8 cellular contexts compared by ENCODE assay signal in the genomic region with DNA sequence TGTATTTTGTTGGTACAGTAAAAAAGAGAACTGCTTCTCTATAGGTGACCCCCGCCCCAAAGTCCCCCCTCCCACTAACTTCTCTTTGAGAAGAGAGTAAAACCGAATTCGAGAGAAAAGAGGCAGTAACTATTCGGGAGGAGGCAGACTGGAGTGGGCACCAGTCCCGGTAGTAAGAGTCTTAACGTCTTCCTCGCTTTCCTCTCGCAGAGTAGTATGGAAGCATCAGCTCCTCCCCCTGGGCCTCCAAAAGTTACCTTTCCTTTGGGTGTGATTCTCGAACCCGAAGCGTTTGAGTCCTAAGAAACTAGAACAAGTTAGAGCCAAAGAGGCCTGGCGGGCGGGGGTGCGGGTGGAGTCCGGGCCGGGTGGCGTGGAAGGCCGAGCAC. TPM values are rescaled to one million over a fixed set of nuclear protein-coding genes. Genes with fewer than 3 reads are reported as not detected.
DNase-seq lines count a peak whose midpoint lies in the region; ATAC-seq, FAIRE-seq and TF ChIP-seq lines count a peak whose summit lies in the region.

No MANE protein-coding gene starts in this region.

- peak overlapping the region; percentile 88 for H3K4me3 ChIP-seq in A549
- peak overlapping the region; percentile 97 for H3K4me3 ChIP-seq in adipocyte (ENCODE audit: low read length)
- peak overlapping the region; percentile 87 to 94 (median 90) for H3K4me3 ChIP-seq in keratinocyte (ENCODE audit: control insufficient read depth in 2 of 3, extremely low read depth in 1 of 3, insufficient read depth in 2 of 3, low read depth in 1 of 3, low read length in 3 of 3)

- no peaks in the 10 kb centered on the region for H3K9me1 ChIP-seq in keratinocyte (ENCODE audit: control insufficient read depth, extremely low read depth, insufficient read depth, low read length)

- POLR2A ChIA-PET in A549 (lab: Yijun Ruan, JAX), result interaction anchor here (1.1 to 1.7 kb wide), 3 partner anchors 8 to 90 kb away, joined by 3 to 6 read pairs (median 5); a partner anchor contains a TSS

- no peaks in the 10 kb centered on the region for H3K27me3 ChIP-seq in H9 (ENCODE audit: insufficient read depth, low read length)
- H3K27me3 ChIP-seq in adipocyte (replicated peaks; ENCODE audit: control insufficient read depth, insufficient read depth, low read length), result no peaks in the 10 kb centered on the region
- H3K27me3 ChIP-seq in keratinocyte (ENCODE audit: control insufficient read depth, extremely low read depth, insufficient read depth, low read length), result no peaks in the 10 kb centered on the region

- H3K9ac ChIP-seq in H9 (ENCODE audit: extremely low read depth, insufficient read length, low read length) (peak overlapping the region; percentile 64), adipocyte (ENCODE audit: low read length) (peak overlapping the region; percentile 98), keratinocyte (ENCODE audit: control insufficient read depth, extremely low read depth, insufficient read depth, low read length) (peak overlapping the region; percentile 96)

- H3K4me1 ChIP-seq in A549 (peaks cover 12% of the 10 kb centered on the region; the same call in 1 of the 3 replicates), H9 (ENCODE audit: insufficient read depth, low read length) (no peaks in the 10 kb centered on the region), adipocyte (ENCODE audit: control insufficient read depth, insufficient read depth, low read length) (peaks cover 21% of the 10 kb centered on the region), keratinocyte (ENCODE audit: control insufficient read depth, extremely low read depth, insufficient read depth, low read length) (peaks cover 70% of the 10 kb centered on the region)

- peak overlapping the region; percentile 84 to 94 for H3K4me3 Mint-ChIP-seq in H9
- H3K4me3 Mint-ChIP-seq in stimulated activated naive B cell treated with anti-CD40 and anti-IgM and Interleukin-4, amounts not matched to agents 10 μg/mL and 1 μg/mL and 100 μg/mL, for 72 hours, result peak overlapping the region; percentile 87

- H2AK5ac ChIP-seq in H9 (ENCODE audit: insufficient read length, low read length), result no peak overlapping the region

- H3K9me3 ChIP-seq in A549, result no peaks in the 10 kb centered on the region
- no peaks in the 10 kb centered on the region for H3K9me3 ChIP-seq in H9 (ENCODE audit: control insufficient read depth, low read depth, low read length)
- H3K9me3 ChIP-seq in adipocyte (ENCODE audit: control insufficient read depth, low read length), result no peaks in the 10 kb centered on the region
- H3K9me3 ChIP-seq in keratinocyte (ENCODE audit: control insufficient read depth, low read depth, low read length), result no peaks in the 10 kb centered on the region

- peak overlapping the region; percentile 60; the same call in 1 of the 2 replicates for H3K14ac ChIP-seq in H9 (ENCODE audit: insufficient read depth, low read length)

- no peak overlapping the region for H2BK20ac ChIP-seq in H9 (ENCODE audit: low read depth, low read length, poor library complexity, severe bottlenecking)

- no peaks in the 10 kb centered on the region; a peak in 1 of 7 replicates for H3K36me3 Mint-ChIP-seq in H9 (ENCODE audit: insufficient read depth in 1 of 3, low read depth in 3 of 3)
- H3K36me3 Mint-ChIP-seq in stimulated activated naive B cell treated with anti-CD40 and anti-IgM and Interleukin-4, amounts not matched to agents 10 μg/mL and 1 μg/mL and 100 μg/mL, for 72 hours, result peaks cover 0 to 2% of the 10 kb centered on the region in 2 donors

- H3K4ac ChIP-seq in H9 (ENCODE audit: low read depth, low read length), result no peak overlapping the region

- H3K23me2 ChIP-seq in H9 (ENCODE audit: insufficient read length, low read depth, low read length, poor library complexity, severe bottlenecking), result peaks cover 7% of the 10 kb centered on the region

- H4K91ac ChIP-seq in H9 (ENCODE audit: insufficient read length, low read depth, low read length), result no peak overlapping the region

- DNase-seq in A549 (ENCODE audit: low read depth in 1 of 2, low spot score in 1 of 2) (peak; percentile 31 to 41), H9 (no peak), adipocyte (ENCODE audit: low read depth) (no peak), keratinocyte (ENCODE audit: low read depth, low spot score) (no peak), COLO829 (ENCODE audit: low spot score) (no peak), H4 (ENCODE audit: low spot score) (no peak), globus pallidus (ENCODE audit: low spot score) (no peak)
- DNase-seq in stimulated activated naive B cell treated with anti-CD40 and anti-IgM and Interleukin-4, amounts not matched to agents 10 μg/mL and 1 μg/mL and 100 μg/mL, for 72 hours, result no peak

- H3K4me1 Mint-ChIP-seq in H9, result peaks cover 10 to 16% of the 10 kb centered on the region in 2 experiments
- peaks cover 8 to 21% of the 10 kb centered on the region in 2 donors for H3K4me1 Mint-ChIP-seq in stimulated activated naive B cell treated with anti-CD40 and anti-IgM and Interleukin-4, amounts not matched to agents 10 μg/mL and 1 μg/mL and 100 μg/mL, for 72 hours

- H4K5ac ChIP-seq in H9 (ENCODE audit: insufficient read length, low read depth, low read length), result no peak overlapping the region

- no peak for TF ChIP-seq EP300 in A549 (IDR thresholded peaks at IDR 0.05)

- no peak for FAIRE-seq in A549 (lab: Jason Lieb, UNC)
- no peak for FAIRE-seq in keratinocyte (lab: Jason Lieb, UNC)

- H3K4me2 ChIP-seq in A549, result peak overlapping the region; percentile 67
- H3K4me2 ChIP-seq in H9 (ENCODE audit: insufficient read depth, insufficient read length, low read length), result peak overlapping the region; percentile 69
- peak overlapping the region; percentile 99 for H3K4me2 ChIP-seq in keratinocyte (ENCODE audit: control insufficient read depth, extremely low read depth, insufficient read depth, low read depth, low read length)

- H3K36me3 ChIP-seq in adipocyte (ENCODE audit: control insufficient read depth, insufficient read depth, low read length, severe bottlenecking) (peaks cover under 1% of the 10 kb centered on the region), keratinocyte (ENCODE audit: control insufficient read depth in 2 of 2, extremely low read depth in 1 of 2, insufficient read depth in 2 of 2, low read length in 2 of 2) (peaks cover 0 to 6% of the 10 kb centered on the region in 2 experiments)

- no peak overlapping the region for H3K56ac ChIP-seq in H9 (ENCODE audit: insufficient read length, low read depth, low read length)

- H3T11ph ChIP-seq in H9 (ENCODE audit: low read length), result no peak overlapping the region

- no peak overlapping the region for H4K8ac ChIP-seq in H9 (replicated peaks; ENCODE audit: insufficient read length, low read depth, low read length)

- H2BK15ac ChIP-seq in H9 (ENCODE audit: low read depth, low read length), result no peak overlapping the region

- H3K27me3 Mint-ChIP-seq in H9 (ENCODE audit: low read depth), result no peaks in the 10 kb centered on the region; the same call in 1 of the 2 replicates
- no peaks in the 10 kb centered on the region for H3K27me3 Mint-ChIP-seq in stimulated activated naive B cell treated with anti-CD40 and anti-IgM and Interleukin-4, amounts not matched to agents 10 μg/mL and 1 μg/mL and 100 μg/mL, for 72 hours

- no peaks in the 10 kb centered on the region for H3K79me1 ChIP-seq in H9 (ENCODE audit: insufficient read depth, low read depth, low read length, poor library complexity, severe bottlenecking)

- no peak overlapping the region for H2BK120ac ChIP-seq in H9 (ENCODE audit: low read depth, low read length, poor library complexity, severe bottlenecking)

- H3K79me2 ChIP-seq in H9 (ENCODE audit: insufficient read depth, low read length) (peaks cover 7% of the 10 kb centered on the region; the same call in 1 of the 2 replicates), keratinocyte (ENCODE audit: control insufficient read depth, insufficient read depth, low read length) (peaks cover 47% of the 10 kb centered on the region)

- H3K27ac ChIP-seq in A549, result peak overlapping the region; percentile 88 to 98
- H3K27ac ChIP-seq in H9 (ENCODE audit: insufficient read length, low read depth, low read length), result no peak overlapping the region
- peak overlapping the region; percentile 98 for H3K27ac ChIP-seq in keratinocyte (ENCODE audit: control insufficient read depth, insufficient read depth, low read length)

- no peaks in the 10 kb centered on the region for H3K9me3 Mint-ChIP-seq in H9
- H3K9me3 Mint-ChIP-seq in stimulated activated naive B cell treated with anti-CD40 and anti-IgM and Interleukin-4, amounts not matched to agents 10 μg/mL and 1 μg/mL and 100 μg/mL, for 72 hours, result no peaks in the 10 kb centered on the region

- TF ChIP-seq POLR2A in A549 (IDR thresholded peaks at IDR 0.05; ENCODE audit: low read length), result no peak

- WGBS in A549 (ENCODE audit: missing lambda C conversion rate), result 2% methylated on average over 15 of the region's 18 CpGs
- WGBS in H9 (ENCODE audit: extremely low coverage, insufficient read length, low lambda C conversion rate), result no CpG with 5 or more reads among the region's 18 CpGs

- H2BK12ac ChIP-seq in H9 (ENCODE audit: insufficient read length, low read depth, low read length), result no peak overlapping the region

- no peak for TF ChIP-seq CTCF in A549 (IDR thresholded peaks at IDR 0.05)
- TF ChIP-seq CTCF in H9 (conservative IDR thresholded peaks at IDR 0.05), result no peak
- no peak for TF ChIP-seq CTCF in keratinocyte (optimal IDR thresholded peaks at IDR 0.05 in 1 of 3, IDR thresholded peaks at IDR 0.05 in 1 of 3, conservative IDR thresholded peaks at IDR 0.05 in 1 of 3; ENCODE audit: extremely low read depth in 1 of 3, insufficient read depth in 2 of 3, low read length in 3 of 3)

- no peaks in the 10 kb centered on the region for H4K20me1 ChIP-seq in H9 (ENCODE audit: control insufficient read depth, insufficient read depth, insufficient read length)
- no peaks in the 10 kb centered on the region for H4K20me1 ChIP-seq in keratinocyte (ENCODE audit: control insufficient read depth, extremely low read depth, insufficient read depth, low read length)

- H2AFZ ChIP-seq in H9 (ENCODE audit: low read length), result peak overlapping the region; percentile 11
- H2AFZ ChIP-seq in keratinocyte (ENCODE audit: control insufficient read depth, low read length), result peak overlapping the region; percentile 65

- no peak overlapping the region for H2BK5ac ChIP-seq in H9 (ENCODE audit: insufficient read length, low read length)

- H3K23ac ChIP-seq in H9 (ENCODE audit: insufficient read length, low read depth, low read length), result no peak overlapping the region

- ATAC-seq in A549, result peak; percentile 57 to 61
- ATAC-seq in stimulated activated naive B cell treated with anti-CD40 and anti-IgM and Interleukin-4, amounts not matched to agents 10 μg/mL and 1 μg/mL and 100 μg/mL, for 72 hours (replicated peaks), result peak; percentile 49 to 54

- CTCF ChIA-PET in A549 (lab: Yijun Ruan, JAX), result interaction anchor here (1.3 to 2.0 kb wide), 2 partner anchors 83 to 102 kb away, joined by 5 to 6 read pairs; no protein-coding TSS in a partner anchor

- peak overlapping the region; percentile 94 to 98 (median 95) for H3K27ac Mint-ChIP-seq in H9
- H3K27ac Mint-ChIP-seq in stimulated activated naive B cell treated with anti-CD40 and anti-IgM and Interleukin-4, amounts not matched to agents 10 μg/mL and 1 μg/mL and 100 μg/mL, for 72 hours, result peak overlapping the region; percentile 88

- H3K18ac ChIP-seq in H9 (ENCODE audit: insufficient read length, low read depth, low read length), result peak overlapping the region; percentile 79

- dilution Hi-C loops in keratinocyte (cut with MboI; ENCODE audit: extremely low pct_ligation_motif_present, low sequenced_read_pairs), result no loop called here

- TF ChIP-seq RAD21 in A549 (conservative IDR thresholded peaks at IDR 0.05 in 1 of 2, IDR thresholded peaks at IDR 0.05 in 1 of 2), result no peak

RNA-seq across cellular contexts. Expression of a gene that starts 0.4 kb away (rescaled TPM):
- polyA plus RNA-seq in A549 (2011; rRNA removed), result 20.2 and 26.8 TPM in 2 replicates
- 4.9 and 6.5 TPM in 2 replicates for polyA plus RNA-seq in A549 (2012; cell fraction: cytosol; rRNA removed)
- polyA plus RNA-seq in A549 (2012; cell fraction: nucleus; rRNA removed), result 7.2 and 7.3 TPM in 2 replicates
- polyA plus RNA-seq in A549 (2017; fragmentation: RNase III; extraction: RNeasy Plus Mini Kit Qiagen cat#74134 plus additional on column Dnase treatment), result 15.7 to 23.4 TPM (median 22.7 TPM) in 3 replicates
- 27.5 and 30.0 TPM in 2 replicates for polyA minus RNA-seq in A549 (2011; rRNA and poly(A)+ RNA removed)
- total RNA-seq in H9 (2021), result 41.5 and 45.6 TPM in 2 replicates
- 87.6 to 144 TPM (median 99.7 TPM) in 3 replicates for polyA plus RNA-seq in keratinocyte
- polyA plus RNA-seq in keratinocyte (2011; ENCODE audit: low read depth), result 39.1 TPM
- polyA plus RNA-seq in keratinocyte (2011; cell fraction: cytosol; rRNA removed), result 37.0 and 60.3 TPM in 2 replicates
- 124 and 141 TPM in 2 replicates for polyA plus RNA-seq in keratinocyte (2011; cell fraction: nucleus; rRNA removed)
- 54.9 and 70.3 TPM in 2 replicates for polyA plus RNA-seq in keratinocyte (2012; ENCODE audit: low replicate concordance)
- 179 to 186 TPM (median 184 TPM) in 3 replicates for polyA minus RNA-seq in keratinocyte
- polyA minus RNA-seq in keratinocyte (2011; cell fraction: cytosol; rRNA and poly(A)+ RNA removed), result 57.2 TPM
- polyA minus RNA-seq in keratinocyte (2011; cell fraction: nucleus; rRNA and poly(A)+ RNA removed), result 150 and 256 TPM in 2 replicates
- total RNA-seq in H4 (2014; rRNA removed; shearing (Covaris generic)), result 58.6 and 67.1 TPM in 2 replicates

Comparison
In these comparisons a context has a peak if more than half of its experiments do, and no peak if none do; other contexts are left out.
1. DNase-seq: peak in A549 (2 of 2); none in H9 (single experiment), adipocyte (single experiment), keratinocyte (single experiment), stimulated activated naive B cell treated with anti-CD40 and anti-IgM and Interleukin-4, amounts not matched to agents 10 μg/mL and 1 μg/mL and 100 μg/mL, for 72 hours (single experiment), COLO829 (single experiment), H4 (single experiment) and globus pallidus (single experiment).
2. Peak in every context shown above with its lines, with median percentiles within 50 percentile points of each other: H3K4me2 ChIP-seq, H3K4me3 ChIP-seq and H3K9ac ChIP-seq.